16 cellular contexts compared by ENCODE assay signal in the genomic region with DNA sequence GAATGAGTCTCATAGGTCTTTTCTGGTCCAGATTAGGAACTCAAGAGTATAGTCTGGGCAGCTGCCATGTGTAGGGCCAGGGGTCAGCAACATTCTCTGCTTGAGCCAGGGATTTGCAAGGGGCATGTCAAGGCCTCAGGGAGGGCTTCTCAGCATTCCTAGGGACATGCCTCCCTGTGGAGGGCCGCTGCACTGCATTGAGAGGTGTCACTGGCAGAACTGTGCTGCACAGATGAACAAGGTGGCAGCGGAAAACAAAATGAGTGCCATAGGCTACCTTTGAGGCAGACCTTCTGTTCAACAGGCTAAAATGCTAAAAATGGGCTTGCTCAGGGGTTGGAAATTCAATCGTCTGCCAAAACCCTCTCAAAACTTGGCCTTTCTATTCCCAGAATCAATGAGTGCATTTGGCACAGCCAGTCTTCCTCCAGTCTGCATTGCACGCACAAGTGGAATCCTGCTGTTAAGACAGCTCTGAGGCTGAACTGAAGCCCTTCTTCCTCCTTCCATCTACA. TPM values are rescaled to one million over a fixed set of nuclear protein-coding genes. Genes with fewer than 3 reads are reported as not detected.
A peak's percentile ranks its signal among the peaks of the same experiment; 100 is the strongest.
DNase-seq lines count a peak whose midpoint lies in the region; ATAC-seq and TF ChIP-seq lines count a peak whose summit lies in the region.
"Had no signal": no experiment of that assay in that cellular context is flagged by ENCODE, and none has a peak within 500 bp of the region (broad histone marks: within the 10 kb centered on the region; RNA-seq: fewer than 3 reads in every experiment).

No MANE protein-coding gene starts in this region.

- no peaks in the 10 kb centered on the region for H3K36me3 ChIP-seq in PC-3 (ENCODE audit: low read depth, low read length)

- H3K27ac ChIP-seq in PC-3 (ENCODE audit: low read length), result peak overlapping the region; percentile 80; the same call in 1 of the 2 replicates
- H3K27ac ChIP-seq: HL-60 had no signal

- no peaks in the 10 kb centered on the region for H3F3A ChIP-seq in PC-3 (ENCODE audit: low read length, unreplicated experiment)

- no peaks in the 10 kb centered on the region for H3K36me3 Mint-ChIP-seq in progenitor cell of endocrine pancreas (ENCODE audit: insufficient read depth)

- TF ChIP-seq CTCF in GM12872 (IDR thresholded peaks at IDR 0.05; ENCODE audit: insufficient read depth, low read depth, low read length), result 0 out of 3 replicates have a peak, but pooled peaks have one; percentile 7
- no peak for TF ChIP-seq CTCF in PC-3 (conservative IDR thresholded peaks at IDR 0.05; ENCODE audit: low read depth, low read length)
- TF ChIP-seq CTCF in progenitor cell of endocrine pancreas (IDR thresholded peaks at IDR 0.05; ENCODE audit: unreplicated experiment), result peak; percentile 44

- BruUV-seq in PC-3 (replicated peaks; lab: Mats Ljungman, UMichigan), result no TSS peak

- no peak overlapping the region for H2AFZ ChIP-seq in PC-3 (ENCODE audit: low read length)

- DNase-seq in PC-3 (no peak), fibroblast of gingiva (ENCODE audit: low read depth) (peak; percentile 4), progenitor cell of endocrine pancreas (ENCODE audit: low spot score, unreplicated experiment) (no peak), epidermal melanocyte (ENCODE audit: insufficient read length, low spot score) (no peak), hepatic stellate cell (ENCODE audit: low spot score) (no peak), amygdala (lab: John Stamatoyannopoulos, UW) (no peak)
- DNase-seq: activated CD8-positive, alpha-beta T cell treated with anti-CD3 and anti-CD28 coated beads, Interleukin-2, amount 10 ng/mL, durations not matched to agents 7 days and 5 days; DMS153; effector CD4-positive, alpha-beta T cell; MV-4-11; NK-92 treated with Interleukin-12 subunit alpha and Interleukin-12 subunit beta, amount 100 ng/mL, for 24 hours; right cardiac atrium; T-helper 2 cell had no signal

- H3K9me3 Mint-ChIP-seq in progenitor cell of endocrine pancreas (ENCODE audit: low read depth), result no peaks in the 10 kb centered on the region

- POLR2A ChIA-PET in PC-3 (lab: Charles Lee; ENCODE audit: unreplicated experiment), result no interaction called here

- H3K9ac ChIP-seq in PC-3 (ENCODE audit: low read length), result no peak overlapping the region

- no peaks in the 10 kb centered on the region for H3K9me2 ChIP-seq in PC-3 (replicated peaks; ENCODE audit: low read length)

- H4K20me1 ChIP-seq in PC-3 (ENCODE audit: low read length), result no peaks in the 10 kb centered on the region

- H3K4me3 ChIP-seq in PC-3 (ENCODE audit: low read length), result no peak overlapping the region

- 0 out of 2 replicates have a peak, but pooled peaks have one; percentile 23 for ATAC-seq in PC-3
- ATAC-seq in HG02852 (IDR thresholded peaks at IDR 0.05; ENCODE audit: unreplicated experiment), result no peak
- ATAC-seq: activated CD8-positive, alpha-beta T cell treated with anti-CD3 and anti-CD28 coated beads, Interleukin-2, amount 10 ng/mL, durations not matched to agents 7 days and 5 days had no signal

- peaks cover 3% of the 10 kb centered on the region for H3K4me1 Mint-ChIP-seq in progenitor cell of endocrine pancreas (ENCODE audit: low read depth)

- intact Hi-C loops in PC-3 (cut with micrococcal nuclease), result no loop called here

- no peak overlapping the region for H3K27ac Mint-ChIP-seq in progenitor cell of endocrine pancreas
- H3K27ac Mint-ChIP-seq: activated CD8-positive, alpha-beta T cell treated with anti-CD3 and anti-CD28 coated beads, Interleukin-2, amount 10 ng/mL, durations not matched to agents 7 days and 5 days had no signal

- H3K4me2 ChIP-seq in PC-3 (ENCODE audit: low read length), result peak overlapping the region; percentile 59; the same call in 1 of the 2 replicates

- H3K4me1 ChIP-seq in PC-3 (ENCODE audit: insufficient read depth, low read length), result peaks cover 29% of the 10 kb centered on the region

- CTCF ChIA-PET in PC-3 (lab: Charles Lee), result no interaction called here

- no peaks in the 10 kb centered on the region for H3K79me2 ChIP-seq in PC-3 (ENCODE audit: low read length)

- H3K9me3 ChIP-seq in PC-3 (ENCODE audit: low read length), result no peaks in the 10 kb centered on the region

- no peaks in the 10 kb centered on the region for H3K27me3 Mint-ChIP-seq in progenitor cell of endocrine pancreas

- no peak overlapping the region for H3K4me3 Mint-ChIP-seq in progenitor cell of endocrine pancreas (ENCODE audit: low read depth)
- H3K4me3 Mint-ChIP-seq: activated CD8-positive, alpha-beta T cell treated with anti-CD3 and anti-CD28 coated beads, Interleukin-2, amount 10 ng/mL, durations not matched to agents 7 days and 5 days had no signal

- H3K27me3 ChIP-seq in PC-3 (ENCODE audit: low read length), result no peaks in the 10 kb centered on the region

RNA-seq across cellular contexts. Expression of a gene that starts 51.6 kb away (rescaled TPM):
- total RNA-seq in PC-3 (2014; rRNA removed) (95.2 and 100 TPM in 2 replicates), progenitor cell of endocrine pancreas (74.3 and 96.2 TPM in 2 replicates)

RNA-seq across cellular contexts. Expression of a gene that starts 51.9 kb away (rescaled TPM):
- not detected in 2 replicates for total RNA-seq in PC-3 (2014; rRNA removed)
- not detected in 2 replicates for total RNA-seq in progenitor cell of endocrine pancreas
- total RNA-seq: activated CD8-positive, alpha-beta T cell treated with anti-CD3 and anti-CD28 coated beads, Interleukin-2, amount 10 ng/mL, durations not matched to agents 7 days and 5 days had no signal

RNA-seq across cellular contexts. Expression of a gene that starts 55.1 kb away (rescaled TPM):
- total RNA-seq in PC-3 (2014; rRNA removed) (53.7 and 56.8 TPM in 2 replicates), progenitor cell of endocrine pancreas (43.3 and 43.7 TPM in 2 replicates)
